ENCODE assay signal across 8 cellular contexts in genomic region chr6:105900120-105900937, GRCh38.
DNase-seq lines count a peak whose midpoint lies in the region; ATAC-seq and TF ChIP-seq lines count a peak whose summit lies in the region.

No MANE protein-coding gene starts in this region.

- WGBS in ovary, 3 donors = 26 to 55% (median 26%) methylated on average over 13 of the region's 13 CpGs
- no CpG with 5 or more reads among the region's 13 CpGs for WGBS in neuronal stem cell (ENCODE audit: extremely low coverage in 2 of 2, insufficient read length in 2 of 2, insufficient replicate concordance in 1 of 2), 2 donors

- peak overlapping the region; percentile 77 to 93 for H3K27ac Mint-ChIP-seq in activated naive CD4-positive, alpha-beta T cell treated with anti-CD3 and anti-CD28 coated beads, Interleukin-2, amount 50 U/mL, for 72 hours
- H3K27ac Mint-ChIP-seq in immature natural killer cell = no peak overlapping the region

- DNase-seq in AG10803 (ENCODE audit: low read depth) (peak; percentile 91), HT1080 (ENCODE audit: low read depth) (peak; percentile 77), immature natural killer cell (no peak), ovary (no peak), GM20000 (ENCODE audit: low spot score) (no peak), neuronal stem cell (ENCODE audit: low spot score) (no peak), retina (no peak)
- peak in 1 of 2 donors; percentile 34 for DNase-seq in activated naive CD4-positive, alpha-beta T cell treated with anti-CD3 and anti-CD28 coated beads, Interleukin-2, amount 50 U/mL, for 72 hours (ENCODE audit: low spot score in 2 of 2)

- no peak overlapping the region for H3K4me2 ChIP-seq in neuronal stem cell (ENCODE audit: insufficient read depth, low read length, poor library complexity, severe bottlenecking)

- TF ChIP-seq CTCF in AG10803 (conservative IDR thresholded peaks at IDR 0.05; ENCODE audit: low read length) (no peak), ovary (IDR thresholded peaks at IDR 0.05) (no peak), GM20000 (IDR thresholded peaks at IDR 0.05; ENCODE audit: extremely low read depth, missing control alignments) (no peak)

- H3K4me1 ChIP-seq in ovary (ENCODE audit: insufficient read depth) (peaks cover 14% of the 10 kb centered on the region), neuronal stem cell (ENCODE audit: control insufficient read depth in 2 of 2, insufficient read depth in 1 of 2, low read depth in 1 of 2, low read length in 2 of 2) (peaks cover 0 to 7% of the 10 kb centered on the region in 2 donors)

- H3K27ac ChIP-seq in ovary (peak overlapping the region in 1 of 2 donors; percentile 57), neuronal stem cell (replicated peaks; ENCODE audit: low read length) (no peak overlapping the region)

- H3K9ac ChIP-seq in neuronal stem cell (ENCODE audit: low read depth, low read length, poor library complexity) = no peak overlapping the region

- H3K36me3 ChIP-seq in ovary (no peaks in the 10 kb centered on the region), neuronal stem cell (replicated peaks in 1 of 2; ENCODE audit: control insufficient read depth in 2 of 2, insufficient read depth in 2 of 2, low read length in 2 of 2) (no peaks in the 10 kb centered on the region)

- no peak overlapping the region for H2BK15ac ChIP-seq in neuronal stem cell (ENCODE audit: low read length)

- H3K4ac ChIP-seq in neuronal stem cell (ENCODE audit: low read length) = no peak overlapping the region

- H3K23ac ChIP-seq in neuronal stem cell (ENCODE audit: low read depth, low read length, poor library complexity) = no peak overlapping the region

- H3K4me3 ChIP-seq in AG10803 (ENCODE audit: low read length) = no peak overlapping the region
- H3K4me3 ChIP-seq in ovary = no peak overlapping the region
- H3K4me3 ChIP-seq in neuronal stem cell (ENCODE audit: low read length in 2 of 2) = no peak overlapping the region

- H3K9me3 ChIP-seq in ovary (no peaks in the 10 kb centered on the region), neuronal stem cell (replicated peaks in 1 of 2; ENCODE audit: control insufficient read depth in 2 of 2, insufficient read depth in 1 of 2, low read depth in 1 of 2, low read length in 2 of 2) (no peaks in the 10 kb centered on the region)

- H4K8ac ChIP-seq in neuronal stem cell (ENCODE audit: low read depth, low read length) = no peak overlapping the region

- ATAC-seq in activated naive CD4-positive, alpha-beta T cell treated with anti-CD3 and anti-CD28 coated beads, Interleukin-2, amount 50 U/mL, for 72 hours = peak; percentile 67 to 76

- H2BK120ac ChIP-seq in neuronal stem cell (ENCODE audit: low read depth, low read length) = no peak overlapping the region

- no peak overlapping the region for H2BK5ac ChIP-seq in neuronal stem cell (ENCODE audit: low read length)

- H3K27me3 ChIP-seq in ovary (no peaks in the 10 kb centered on the region), neuronal stem cell (ENCODE audit: control insufficient read depth in 3 of 3, insufficient read depth in 3 of 3, low read depth in 1 of 3, low read length in 3 of 3) (no peaks in the 10 kb centered on the region)

- H3K18ac ChIP-seq in neuronal stem cell (ENCODE audit: low read length) = no peak overlapping the region

- peaks cover 0 to 5% of the 10 kb centered on the region in 2 donors for H3K9me3 Mint-ChIP-seq in activated naive CD4-positive, alpha-beta T cell treated with anti-CD3 and anti-CD28 coated beads, Interleukin-2, amount 50 U/mL, for 72 hours
- no peaks in the 10 kb centered on the region for H3K9me3 Mint-ChIP-seq in immature natural killer cell

- H3K36me3 Mint-ChIP-seq in activated naive CD4-positive, alpha-beta T cell treated with anti-CD3 and anti-CD28 coated beads, Interleukin-2, amount 50 U/mL, for 72 hours = peaks cover 0 to 8% of the 10 kb centered on the region in 2 donors
- no peaks in the 10 kb centered on the region for H3K36me3 Mint-ChIP-seq in immature natural killer cell

- H3K4me1 Mint-ChIP-seq in immature natural killer cell = peaks cover 10% of the 10 kb centered on the region in 2 donors

- H2AFZ ChIP-seq in neuronal stem cell (ENCODE audit: low read length) = no peak overlapping the region

- no peak overlapping the region for H3K14ac ChIP-seq in neuronal stem cell (ENCODE audit: low read length)

- H3K79me1 ChIP-seq in neuronal stem cell (ENCODE audit: low read depth, low read length) = no peaks in the 10 kb centered on the region

- TF ChIP-seq EP300 in ovary (IDR thresholded peaks at IDR 0.05) = no peak

- intact Hi-C loops in ovary (cut with DNase I) = loop anchor here in 1 of 4 donors (10.0 kb wide), 1 partner anchor 96 kb away; no protein-coding TSS in a partner anchor

- no peak for TF ChIP-seq POLR2A in ovary (IDR thresholded peaks at IDR 0.05)

- peak overlapping the region in 4 of 5 donors; percentile 0 to 44 (median 14) for H3K4me3 Mint-ChIP-seq in immature natural killer cell

- no peak overlapping the region for H2BK12ac ChIP-seq in neuronal stem cell (ENCODE audit: low read length)

- H4K91ac ChIP-seq in neuronal stem cell (ENCODE audit: low read depth, low read length, poor library complexity) = no peak overlapping the region

- no peak overlapping the region for H2AK5ac ChIP-seq in neuronal stem cell (ENCODE audit: low read depth, low read length)

- H3K27me3 Mint-ChIP-seq in immature natural killer cell (ENCODE audit: low read depth in 3 of 3) = peaks cover 0 to 5% (median 0%) of the 10 kb centered on the region in 3 donors

Comparison
In these comparisons a context has a peak if more than half of its experiments do, and no peak if none do; other contexts are left out.
1. DNase-seq: peak in AG10803 (single experiment) and HT1080 (single experiment); none in immature natural killer cell (0 of 3), ovary (0 of 5), GM20000 (single experiment), neuronal stem cell (single experiment) and retina (single experiment).
2. H3K27ac Mint-ChIP-seq: peak in activated naive CD4-positive, alpha-beta T cell treated with anti-CD3 and anti-CD28 coated beads, Interleukin-2, amount 50 U/mL, for 72 hours (2 of 2); none in immature natural killer cell (0 of 6).